9 cellular contexts compared by ENCODE assay signal in the genomic region with DNA sequence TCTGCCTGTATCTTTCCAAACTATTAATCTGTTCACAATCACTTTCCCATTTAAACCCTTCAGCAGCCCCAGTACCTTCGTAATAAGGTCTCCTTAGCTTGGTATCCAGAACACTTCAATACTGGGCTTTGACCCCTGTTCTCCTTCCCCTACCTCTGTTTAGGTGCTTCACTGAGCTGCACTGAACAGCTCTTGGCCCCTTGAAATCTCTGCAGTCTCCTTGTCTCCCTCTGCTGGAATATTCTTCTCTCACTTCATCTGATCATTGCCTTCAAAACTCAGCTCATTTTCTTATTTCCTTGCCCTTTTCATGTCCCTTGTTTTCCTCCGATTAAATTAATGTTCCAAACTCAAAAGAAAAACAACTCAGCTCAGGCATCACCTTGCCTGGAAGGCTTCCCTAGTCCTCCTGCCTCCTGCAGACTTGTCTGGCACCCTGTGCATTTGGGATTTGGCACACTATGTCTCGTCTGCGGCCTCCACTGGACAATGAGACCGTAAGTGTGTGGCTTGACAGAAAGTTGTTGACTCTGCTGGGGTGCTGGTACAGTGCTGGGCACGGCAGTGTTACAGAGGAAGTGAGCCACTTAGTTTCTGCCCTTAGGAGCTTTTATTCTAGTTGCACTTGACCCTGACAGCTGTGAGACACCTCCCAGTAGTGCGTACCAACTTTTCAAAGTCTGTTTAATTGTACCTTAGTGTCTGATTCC. TPM values are rescaled to one million over a fixed set of nuclear protein-coding genes. Genes with fewer than 3 reads are reported as not detected.
DNase-seq lines count a peak whose midpoint lies in the region; ATAC-seq and TF ChIP-seq lines count a peak whose summit lies in the region.
"Not testable (repeated sequence)": the region's sequence is repeated elsewhere in the genome, so short reads cannot be mapped to it uniquely, and the experiment has no call there.
"Had no signal": no experiment of that assay in that cellular context is flagged by ENCODE, and none has a peak within 500 bp of the region (broad histone marks: within the 10 kb centered on the region; RNA-seq: fewer than 3 reads in every experiment).

No MANE protein-coding gene starts in this region.

- H3K9me3 Mint-ChIP-seq in MCF 10A (ENCODE audit: unreplicated experiment); osteocyte (ENCODE audit: unreplicated experiment): not testable (repeated sequence)

- H3K27ac Mint-ChIP-seq in MCF 10A (ENCODE audit: low read depth, unreplicated experiment) (peak overlapping the region; percentile 13), osteocyte (ENCODE audit: unreplicated experiment) (peak overlapping the region; percentile 76)

- not testable (repeated sequence) for ATAC-seq in RWPE2 (ENCODE audit: low read depth); right lobe of liver

- POLR2A ChIA-PET in MCF 10A (lab: Yijun Ruan, JAX) = not testable (repeated sequence)

- H3K4me3 Mint-ChIP-seq in MCF 10A (ENCODE audit: unreplicated experiment) = not testable (repeated sequence)
- H3K4me3 Mint-ChIP-seq in osteocyte (ENCODE audit: unreplicated experiment) = peak overlapping the region; percentile 50

- H2AFZ ChIP-seq in KMS-11 (ENCODE audit: low read depth); fibroblast of lung (ENCODE audit: low read length): not testable (repeated sequence)

- not testable (repeated sequence) for H4K20me1 ChIP-seq in KMS-11 (ENCODE audit: insufficient read depth); fibroblast of lung (ENCODE audit: control insufficient read depth, extremely low read depth, insufficient read depth, low read length)

- not testable (repeated sequence) for H3K9ac ChIP-seq in KMS-11; fibroblast of lung (ENCODE audit: insufficient read depth, low read length)

- H3K4me1 Mint-ChIP-seq in MCF 10A (ENCODE audit: insufficient read depth, unreplicated experiment) = peaks cover 23% of the 10 kb centered on the region
- peaks cover 45% of the 10 kb centered on the region for H3K4me1 Mint-ChIP-seq in osteocyte (ENCODE audit: unreplicated experiment)

- not testable (repeated sequence) for H3K36me3 Mint-ChIP-seq in MCF 10A (ENCODE audit: insufficient read depth, unreplicated experiment); osteocyte (ENCODE audit: unreplicated experiment)

- CTCF ChIA-PET in MCF 10A (lab: Yijun Ruan, JAX) = interaction anchor here (0.7 to 1.3 kb wide), 3 partner anchors 11 to 152 kb away, joined by 3 to 4 read pairs (median 4); no protein-coding TSS in a partner anchor

- DNase-seq in RWPE2 (ENCODE audit: low spot score); MCF 10A (ENCODE audit: unreplicated experiment); fibroblast of lung (ENCODE audit: low read depth in 2 of 2); osteocyte (ENCODE audit: extremely low spot score, unreplicated experiment): not testable (repeated sequence)
- peak in 1 of 3 donors; percentile 51 for DNase-seq in right lobe of liver
- DNase-seq in stomach = peak; percentile 39

- peak overlapping the region; percentile 10; the same call in 1 of the 2 replicates for H3K4me2 ChIP-seq in KMS-11
- peak overlapping the region; percentile 19 for H3K4me2 ChIP-seq in fibroblast of lung (ENCODE audit: extremely low read depth, insufficient read depth, low read length)

- intact Hi-C loops in MCF 10A (cut with micrococcal nuclease); right lobe of liver (cut with DNase I); stomach (cut with DNase I; ENCODE audit: low total_unique reads): not testable (repeated sequence)

- H3K79me2 ChIP-seq in KMS-11 (ENCODE audit: insufficient read depth, low read depth) (peaks cover 53% of the 10 kb centered on the region), fibroblast of lung (ENCODE audit: control insufficient read depth, insufficient read depth, low read length) (peaks cover 66% of the 10 kb centered on the region)

- peak overlapping the region; percentile 46 for H3K27ac ChIP-seq in C4-2B
- H3K27ac ChIP-seq in KMS-11 = peak overlapping the region; percentile 4; the same call in 1 of the 2 replicates
- not testable (repeated sequence) for H3K27ac ChIP-seq in RWPE2 (ENCODE audit: poor library complexity, severe bottlenecking); fibroblast of lung (ENCODE audit: insufficient read depth, low read length)
- peak overlapping the region in 2 of 3 donors; percentile 21 to 24 for H3K27ac ChIP-seq in right lobe of liver
- H3K27ac ChIP-seq in stomach = peak overlapping the region in 4 of 5 donors; percentile 12 to 66 (median 34)

- H3K27me3 ChIP-seq in KMS-11 (ENCODE audit: insufficient read depth, low read depth); RWPE2 (ENCODE audit: insufficient read depth, poor library complexity, severe bottlenecking); fibroblast of lung (ENCODE audit: control insufficient read depth, insufficient read depth, low read length); right lobe of liver; stomach: not testable (repeated sequence)

- BruUV-seq in MCF 10A (replicated peaks; lab: Mats Ljungman, UMichigan) = not testable (repeated sequence)

- 11% methylated on average over 6 of the region's 7 CpGs for WGBS in right lobe of liver (ENCODE audit: insufficient coverage, low coverage, low lambda C conversion rate, missing lambda C conversion rate)
- WGBS in stomach, 5 donors = 28 to 40% (median 31%) methylated on average over 6 of the region's 7 CpGs

- not testable (repeated sequence) for H3K4me3 ChIP-seq in KMS-11 (IDR thresholded peaks at IDR 0.05; ENCODE audit: insufficient read depth, low read depth, low read length); RWPE2 (ENCODE audit: severe bottlenecking); fibroblast of lung (replicated peaks in 1 of 4; ENCODE audit: control extremely low read depth in 1 of 4, insufficient read depth in 1 of 4, low read depth in 3 of 4, low read length in 4 of 4); right lobe of liver; stomach

- not testable (repeated sequence) for H3K27me3 Mint-ChIP-seq in MCF 10A (ENCODE audit: insufficient read depth, unreplicated experiment); osteocyte (ENCODE audit: unreplicated experiment)

- TF ChIP-seq EP300 in stomach (IDR thresholded peaks at IDR 0.05) = not testable (repeated sequence)

- not testable (repeated sequence) for H3K36me3 ChIP-seq in KMS-11 (ENCODE audit: insufficient read depth); RWPE2 (ENCODE audit: low read depth); fibroblast of lung (ENCODE audit: control insufficient read depth, insufficient read depth, low read length); right lobe of liver; stomach

- peaks cover 37% of the 10 kb centered on the region for H3K4me1 ChIP-seq in KMS-11 (ENCODE audit: low read depth, poor library complexity, severe bottlenecking)
- peaks cover 13% of the 10 kb centered on the region for H3K4me1 ChIP-seq in RWPE2 (ENCODE audit: insufficient read depth, poor library complexity, severe bottlenecking)
- H3K4me1 ChIP-seq in fibroblast of lung (ENCODE audit: control insufficient read depth, extremely low read depth, insufficient read depth, low read length) = not testable (repeated sequence)
- peaks cover 0 to 27% (median 8%) of the 10 kb centered on the region in 4 donors for H3K4me1 ChIP-seq in right lobe of liver
- H3K4me1 ChIP-seq in stomach = peaks cover 20 to 54% (median 37%) of the 10 kb centered on the region in 4 donors

- not testable (repeated sequence) for H3K9me3 ChIP-seq in RWPE2 (ENCODE audit: severe bottlenecking); fibroblast of lung (ENCODE audit: control insufficient read depth, insufficient read depth, low read depth, low read length); right lobe of liver; stomach

- TF ChIP-seq CTCF in C4-2B (conservative IDR thresholded peaks at IDR 0.05) = peak; percentile 55
- peak; percentile 40; the same call in 1 of the 2 replicates for TF ChIP-seq CTCF in KMS-11 (conservative IDR thresholded peaks at IDR 0.05; ENCODE audit: low read depth, low read length)
- TF ChIP-seq CTCF in RWPE2 (IDR thresholded peaks at IDR 0.05; ENCODE audit: poor library complexity, severe bottlenecking) = peak; percentile 46
- not testable (repeated sequence) for TF ChIP-seq CTCF in MCF 10A (IDR thresholded peaks at IDR 0.05; ENCODE audit: unreplicated experiment); stomach (IDR thresholded peaks at IDR 0.05)
- peak; percentile 4 to 8 for TF ChIP-seq CTCF in fibroblast of lung (conservative IDR thresholded peaks at IDR 0.05 in 1 of 2, IDR thresholded peaks at IDR 0.05 in 1 of 2; ENCODE audit: low read depth in 1 of 2, low read length in 2 of 2)
- peak in 2 of 4 donors; percentile 12 to 17 for TF ChIP-seq CTCF in right lobe of liver (IDR thresholded peaks at IDR 0.05)
- peak; percentile 42 for TF ChIP-seq CTCF in osteocyte (IDR thresholded peaks at IDR 0.05)

- TF ChIP-seq POLR2A in right lobe of liver (IDR thresholded peaks at IDR 0.05); stomach (IDR thresholded peaks at IDR 0.05): not testable (repeated sequence)

RNA-seq across cellular contexts. Expression of a gene that starts 4.2 kb away (rescaled TPM):
- 48.7 and 60.4 TPM in 2 replicates for total RNA-seq in MCF 10A (2022)
- 43.4 and 46.2 TPM in 2 replicates for total RNA-seq in fibroblast of lung
- 28.4 and 40.3 TPM in 2 replicates for polyA plus RNA-seq in fibroblast of lung
- 22.6 and 33.8 TPM in 2 replicates for polyA plus RNA-seq in fibroblast of lung (2012)
- polyA minus RNA-seq in fibroblast of lung (ENCODE audit: low replicate concordance) = 31.4 and 33.3 TPM in 2 replicates
- 10 to 100 TPM; 16.3 to 26.4 (median 24.2) TPM for total RNA-seq in right lobe of liver
- total RNA-seq in osteocyte = 79.5 and 93.5 TPM in 2 replicates
- total RNA-seq in stomach = 10 to 100 TPM; 19.0 to 53.1 (median 32.7) TPM
- polyA plus RNA-seq in stomach = 1 to 10 TPM; 6.0 to 8.5 (median 6.1) TPM

RNA-seq across cellular contexts. Expression of a gene that starts 30.0 kb away (rescaled TPM):
- 31.5 and 34.6 TPM in 2 replicates for total RNA-seq in MCF 10A (2022)
- under 0.01 and 0.51 TPM in 2 replicates for total RNA-seq in fibroblast of lung
- 2.0 and 9.1 TPM in 2 replicates for polyA plus RNA-seq in fibroblast of lung
- 0.99 and 7.3 TPM in 2 replicates for polyA plus RNA-seq in fibroblast of lung (2012)
- polyA minus RNA-seq in fibroblast of lung (ENCODE audit: low replicate concordance) = 7.0 and 92.0 TPM in 2 replicates
- total RNA-seq in right lobe of liver = 10 to 100 TPM in 5 of 6 experiments, 1 to 10 TPM in 1; 8.5 to 34.7 (median 22.0) TPM
- 136 and 150 TPM in 2 replicates for total RNA-seq in osteocyte
- total RNA-seq in stomach = 10 to 100 TPM in 4 of 5 donors, 1 to 10 TPM in 1; 9.9 to 48.8 (median 29.0) TPM
- polyA plus RNA-seq in stomach = 10 to 100 TPM; 17.0 to 22.6 (median 18.2) TPM
- total RNA-seq: NCI-H460 had no signal
